9 cellular contexts compared by ENCODE assay signal in genomic region chr1:94792876-94793605, GRCh38. TPM values are rescaled to one million over a fixed set of nuclear protein-coding genes. Genes with fewer than 3 reads are reported as not detected.
DNase-seq lines count a peak whose midpoint lies in the region; ATAC-seq and TF ChIP-seq lines count a peak whose summit lies in the region.
"Had no signal": no experiment of that assay in that cellular context is flagged by ENCODE, and none has a peak within 500 bp of the region (broad histone marks: within the 10 kb centered on the region; RNA-seq: fewer than 3 reads in every experiment).

No MANE protein-coding gene starts in this region.

- H3K27me3 Mint-ChIP-seq in glutamatergic neuron (ENCODE audit: unreplicated experiment): no peaks in the 10 kb centered on the region
- H3K27me3 Mint-ChIP-seq: CD4-positive, CD25-positive, alpha-beta regulatory T cell had no signal

- peak overlapping the region; percentile 62 for H3K27ac ChIP-seq in subcutaneous abdominal adipose tissue (ENCODE audit: low read depth, low read length)

- TF ChIP-seq CTCF in glutamatergic neuron (IDR thresholded peaks at IDR 0.05; ENCODE audit: partially characterized antibody, unreplicated experiment): no peak

- peaks cover 38% of the 10 kb centered on the region for H3K4me1 Mint-ChIP-seq in glutamatergic neuron (ENCODE audit: low read depth, unreplicated experiment)

- no peaks in the 10 kb centered on the region for H3K27me3 ChIP-seq in subcutaneous abdominal adipose tissue (ENCODE audit: control insufficient read depth in 5 of 5, insufficient read depth in 4 of 5, low read length in 5 of 5)

- H3K9me3 Mint-ChIP-seq in glutamatergic neuron (ENCODE audit: unreplicated experiment): peaks cover 2% of the 10 kb centered on the region

- H3K4me3 ChIP-seq in subcutaneous abdominal adipose tissue (ENCODE audit: low read depth in 1 of 5, low read length in 5 of 5): peak overlapping the region in 1 of 5 donors; percentile 28

- DNase-seq in SIG-M5 treated with dmso at 0.1 percent for 504 hours (lab: John Stamatoyannopoulos, UW; ENCODE audit: unreplicated experiment): peak; percentile 68
- DNase-seq in SIG-M5 (lab: John Stamatoyannopoulos, UW): no peak
- DNase-seq in MV-4-11 (lab: John Stamatoyannopoulos, UW): peak; percentile 82
- DNase-seq in glutamatergic neuron: no peak
- DNase-seq: CD4-positive, CD25-positive, alpha-beta regulatory T cell had no signal

- no peaks in the 10 kb centered on the region for H3K36me3 ChIP-seq in subcutaneous abdominal adipose tissue (ENCODE audit: control insufficient read depth in 5 of 5, insufficient read depth in 5 of 5, low read length in 5 of 5)

- H3K27ac Mint-ChIP-seq in glutamatergic neuron (ENCODE audit: unreplicated experiment): peak overlapping the region; percentile 40
- H3K27ac Mint-ChIP-seq: CD4-positive, CD25-positive, alpha-beta regulatory T cell had no signal

- H3K9me3 ChIP-seq in subcutaneous abdominal adipose tissue (ENCODE audit: control insufficient read depth in 5 of 5, low read length in 5 of 5): no peaks in the 10 kb centered on the region

- no peak overlapping the region for H3K4me3 Mint-ChIP-seq in glutamatergic neuron (ENCODE audit: unreplicated experiment)
- H3K4me3 Mint-ChIP-seq: CD4-positive, CD25-positive, alpha-beta regulatory T cell had no signal

- peaks cover 13 to 51% (median 35%) of the 10 kb centered on the region in 5 donors for H3K4me1 ChIP-seq in subcutaneous abdominal adipose tissue (ENCODE audit: control insufficient read depth in 5 of 5, insufficient read depth in 5 of 5, low read length in 5 of 5)

- no peak overlapping the region for H3K9ac ChIP-seq in subcutaneous abdominal adipose tissue (ENCODE audit: low read length in 5 of 5)

- ATAC-seq in HG03280 (IDR thresholded peaks at IDR 0.05; ENCODE audit: unreplicated experiment) (no peak), GM18873 (IDR thresholded peaks at IDR 0.05; ENCODE audit: low FRiP score, unreplicated experiment) (no peak), GM18867 (IDR thresholded peaks at IDR 0.05; ENCODE audit: unreplicated experiment) (no peak)

- no peaks in the 10 kb centered on the region for H3K36me3 Mint-ChIP-seq in glutamatergic neuron (ENCODE audit: unreplicated experiment)
- H3K36me3 Mint-ChIP-seq: CD4-positive, CD25-positive, alpha-beta regulatory T cell had no signal

RNA-seq across cellular contexts. Expression of gene SLC44A3, which starts 27.1 kb away (rescaled TPM):
- total RNA-seq in glutamatergic neuron (ENCODE audit: unreplicated experiment): 129 TPM
- total RNA-seq: CD4-positive, CD25-positive, alpha-beta regulatory T cell had no signal

Comparison
In these comparisons a context has a peak if more than half of its experiments do, and no peak if none do; other contexts are left out.
1. DNase-seq: peak in SIG-M5 treated with dmso at 0.1 percent for 504 hours (single experiment) and MV-4-11 (single experiment); none in SIG-M5 (single experiment) and glutamatergic neuron (single experiment).